1 cellular context compared by ENCODE assay signal in the genomic region with DNA sequence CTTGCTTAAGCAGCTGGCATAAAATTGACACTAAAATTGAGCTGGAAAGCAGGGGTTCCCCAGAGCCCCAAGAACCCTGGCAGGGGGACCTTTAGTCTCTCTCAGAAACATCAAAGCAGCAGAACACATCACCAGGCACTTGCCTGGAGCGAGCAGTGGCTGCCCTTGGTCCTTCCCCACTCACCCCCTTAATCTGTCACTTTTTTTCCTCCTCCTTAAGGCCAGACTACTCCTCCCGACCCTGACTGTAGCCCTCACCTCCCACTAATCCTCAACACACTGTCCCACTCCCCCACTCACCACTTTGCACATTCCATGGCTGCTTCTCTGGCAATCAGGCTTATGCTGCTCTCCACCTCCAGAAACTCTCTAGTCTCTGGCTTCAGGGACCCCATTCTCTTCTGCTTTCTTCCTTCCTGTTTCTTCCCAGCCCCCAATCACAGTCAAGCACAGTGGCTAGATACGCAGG.
A peak's percentile ranks its signal among the peaks of the same experiment; 100 is the strongest.
TF ChIP-seq lines count a peak whose summit lies in the region.

No MANE protein-coding gene starts in this region.

TF ChIP-seq in HepG2, 621 proteins besides CTCF, POLR2A, EP300 and RAD21 (continues in another document):
- TF ChIP-seq, protein P1, sequence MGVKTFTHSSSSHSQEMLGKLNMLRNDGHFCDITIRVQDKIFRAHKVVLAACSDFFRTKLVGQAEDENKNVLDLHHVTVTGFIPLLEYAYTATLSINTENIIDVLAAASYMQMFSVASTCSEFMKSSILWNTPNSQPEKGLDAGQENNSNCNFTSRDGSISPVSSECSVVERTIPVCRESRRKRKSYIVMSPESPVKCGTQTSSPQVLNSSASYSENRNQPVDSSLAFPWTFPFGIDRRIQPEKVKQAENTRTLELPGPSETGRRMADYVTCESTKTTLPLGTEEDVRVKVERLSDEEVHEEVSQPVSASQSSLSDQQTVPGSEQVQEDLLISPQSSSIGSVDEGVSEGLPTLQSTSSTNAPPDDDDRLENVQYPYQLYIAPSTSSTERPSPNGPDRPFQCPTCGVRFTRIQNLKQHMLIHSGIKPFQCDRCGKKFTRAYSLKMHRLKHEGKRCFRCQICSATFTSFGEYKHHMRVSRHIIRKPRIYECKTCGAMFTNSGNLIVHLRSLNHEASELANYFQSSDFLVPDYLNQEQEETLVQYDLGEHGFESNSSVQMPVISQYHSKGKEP (CRISPR knock-in tag; IDR thresholded peaks at IDR 0.05), result peak; percentile 0; the same call in 1 of the 2 replicates
- 0 out of 2 replicates have a peak, but pooled peaks have one; percentile 40 for TF ChIP-seq ZFP37 (CRISPR knock-in tag; IDR thresholded peaks at IDR 0.05; ENCODE audit: borderline replicate concordance)
- peak; percentile 18 for TF ChIP-seq CCAR2 (optimal IDR thresholded peaks at IDR 0.05; ENCODE audit: low read depth, low read length)
- 0 out of 2 replicates have a peak, but pooled peaks have one; percentile 3 for TF ChIP-seq MIER3 (CRISPR knock-in tag; IDR thresholded peaks at IDR 0.05; ENCODE audit: borderline replicate concordance)
- peak; percentile 8; the same call in 1 of the 2 replicates for TF ChIP-seq TBX2 (CRISPR knock-in tag; IDR thresholded peaks at IDR 0.05; ENCODE audit: borderline replicate concordance)
- TF ChIP-seq ZNF367 (CRISPR knock-in tag; IDR thresholded peaks at IDR 0.05; ENCODE audit: borderline replicate concordance), result no peak
- TF ChIP-seq, protein P2, sequence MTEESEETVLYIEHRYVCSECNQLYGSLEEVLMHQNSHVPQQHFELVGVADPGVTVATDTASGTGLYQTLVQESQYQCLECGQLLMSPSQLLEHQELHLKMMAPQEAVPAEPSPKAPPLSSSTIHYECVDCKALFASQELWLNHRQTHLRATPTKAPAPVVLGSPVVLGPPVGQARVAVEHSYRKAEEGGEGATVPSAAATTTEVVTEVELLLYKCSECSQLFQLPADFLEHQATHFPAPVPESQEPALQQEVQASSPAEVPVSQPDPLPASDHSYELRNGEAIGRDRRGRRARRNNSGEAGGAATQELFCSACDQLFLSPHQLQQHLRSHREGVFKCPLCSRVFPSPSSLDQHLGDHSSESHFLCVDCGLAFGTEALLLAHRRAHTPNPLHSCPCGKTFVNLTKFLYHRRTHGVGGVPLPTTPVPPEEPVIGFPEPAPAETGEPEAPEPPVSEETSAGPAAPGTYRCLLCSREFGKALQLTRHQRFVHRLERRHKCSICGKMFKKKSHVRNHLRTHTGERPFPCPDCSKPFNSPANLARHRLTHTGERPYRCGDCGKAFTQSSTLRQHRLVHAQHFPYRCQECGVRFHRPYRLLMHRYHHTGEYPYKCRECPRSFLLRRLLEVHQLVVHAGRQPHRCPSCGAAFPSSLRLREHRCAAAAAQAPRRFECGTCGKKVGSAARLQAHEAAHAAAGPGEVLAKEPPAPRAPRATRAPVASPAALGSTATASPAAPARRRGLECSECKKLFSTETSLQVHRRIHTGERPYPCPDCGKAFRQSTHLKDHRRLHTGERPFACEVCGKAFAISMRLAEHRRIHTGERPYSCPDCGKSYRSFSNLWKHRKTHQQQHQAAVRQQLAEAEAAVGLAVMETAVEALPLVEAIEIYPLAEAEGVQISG (CRISPR knock-in tag; IDR thresholded peaks at IDR 0.05), result 0 out of 2 replicates have a peak, but pooled peaks have one; percentile 97
- no peak for TF ChIP-seq NFE2L1 (CRISPR knock-in tag; IDR thresholded peaks at IDR 0.05; ENCODE audit: borderline replicate concordance)
- TF ChIP-seq ZSCAN20 (CRISPR knock-in tag; IDR thresholded peaks at IDR 0.05; ENCODE audit: borderline replicate concordance), result no peak
- TF ChIP-seq, protein P3, sequence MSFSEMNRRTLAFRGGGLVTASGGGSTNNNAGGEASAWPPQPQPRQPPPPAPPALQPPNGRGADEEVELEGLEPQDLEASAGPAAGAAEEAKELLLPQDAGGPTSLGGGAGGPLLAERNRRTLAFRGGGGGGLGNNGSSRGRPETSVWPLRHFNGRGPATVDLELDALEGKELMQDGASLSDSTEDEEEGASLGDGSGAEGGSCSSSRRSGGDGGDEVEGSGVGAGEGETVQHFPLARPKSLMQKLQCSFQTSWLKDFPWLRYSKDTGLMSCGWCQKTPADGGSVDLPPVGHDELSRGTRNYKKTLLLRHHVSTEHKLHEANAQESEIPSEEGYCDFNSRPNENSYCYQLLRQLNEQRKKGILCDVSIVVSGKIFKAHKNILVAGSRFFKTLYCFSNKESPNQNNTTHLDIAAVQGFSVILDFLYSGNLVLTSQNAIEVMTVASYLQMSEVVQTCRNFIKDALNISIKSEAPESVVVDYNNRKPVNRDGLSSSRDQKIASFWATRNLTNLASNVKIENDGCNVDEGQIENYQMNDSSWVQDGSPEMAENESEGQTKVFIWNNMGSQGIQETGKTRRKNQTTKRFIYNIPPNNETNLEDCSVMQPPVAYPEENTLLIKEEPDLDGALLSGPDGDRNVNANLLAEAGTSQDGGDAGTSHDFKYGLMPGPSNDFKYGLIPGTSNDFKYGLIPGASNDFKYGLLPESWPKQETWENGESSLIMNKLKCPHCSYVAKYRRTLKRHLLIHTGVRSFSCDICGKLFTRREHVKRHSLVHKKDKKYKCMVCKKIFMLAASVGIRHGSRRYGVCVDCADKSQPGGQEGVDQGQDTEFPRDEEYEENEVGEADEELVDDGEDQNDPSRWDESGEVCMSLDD (CRISPR knock-in tag; IDR thresholded peaks at IDR 0.05; ENCODE audit: borderline replicate concordance), result 0 out of 2 replicates have a peak, but pooled peaks have one; percentile 3
- 0 out of 2 replicates have a peak, but pooled peaks have one; percentile 13 for TF ChIP-seq ZNF33A (CRISPR knock-in tag; IDR thresholded peaks at IDR 0.05; ENCODE audit: borderline replicate concordance)
- 0 out of 2 replicates have a peak, but pooled peaks have one; percentile 38 for TF ChIP-seq ZNF773 (CRISPR knock-in tag; IDR thresholded peaks at IDR 0.05; ENCODE audit: borderline replicate concordance)
- TF ChIP-seq MTF2 (CRISPR knock-in tag; IDR thresholded peaks at IDR 0.05; ENCODE audit: borderline replicate concordance), result no peak
- no peak for TF ChIP-seq NFYC (CRISPR knock-in tag; IDR thresholded peaks at IDR 0.05)
- TF ChIP-seq, protein P4, sequence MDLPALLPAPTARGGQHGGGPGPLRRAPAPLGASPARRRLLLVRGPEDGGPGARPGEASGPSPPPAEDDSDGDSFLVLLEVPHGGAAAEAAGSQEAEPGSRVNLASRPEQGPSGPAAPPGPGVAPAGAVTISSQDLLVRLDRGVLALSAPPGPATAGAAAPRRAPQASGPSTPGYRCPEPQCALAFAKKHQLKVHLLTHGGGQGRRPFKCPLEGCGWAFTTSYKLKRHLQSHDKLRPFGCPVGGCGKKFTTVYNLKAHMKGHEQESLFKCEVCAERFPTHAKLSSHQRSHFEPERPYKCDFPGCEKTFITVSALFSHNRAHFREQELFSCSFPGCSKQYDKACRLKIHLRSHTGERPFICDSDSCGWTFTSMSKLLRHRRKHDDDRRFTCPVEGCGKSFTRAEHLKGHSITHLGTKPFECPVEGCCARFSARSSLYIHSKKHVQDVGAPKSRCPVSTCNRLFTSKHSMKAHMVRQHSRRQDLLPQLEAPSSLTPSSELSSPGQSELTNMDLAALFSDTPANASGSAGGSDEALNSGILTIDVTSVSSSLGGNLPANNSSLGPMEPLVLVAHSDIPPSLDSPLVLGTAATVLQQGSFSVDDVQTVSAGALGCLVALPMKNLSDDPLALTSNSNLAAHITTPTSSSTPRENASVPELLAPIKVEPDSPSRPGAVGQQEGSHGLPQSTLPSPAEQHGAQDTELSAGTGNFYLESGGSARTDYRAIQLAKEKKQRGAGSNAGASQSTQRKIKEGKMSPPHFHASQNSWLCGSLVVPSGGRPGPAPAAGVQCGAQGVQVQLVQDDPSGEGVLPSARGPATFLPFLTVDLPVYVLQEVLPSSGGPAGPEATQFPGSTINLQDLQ (CRISPR knock-in tag; IDR thresholded peaks at IDR 0.05), result 0 out of 2 replicates have a peak, but pooled peaks have one; percentile 5
- TF ChIP-seq, protein P5, sequence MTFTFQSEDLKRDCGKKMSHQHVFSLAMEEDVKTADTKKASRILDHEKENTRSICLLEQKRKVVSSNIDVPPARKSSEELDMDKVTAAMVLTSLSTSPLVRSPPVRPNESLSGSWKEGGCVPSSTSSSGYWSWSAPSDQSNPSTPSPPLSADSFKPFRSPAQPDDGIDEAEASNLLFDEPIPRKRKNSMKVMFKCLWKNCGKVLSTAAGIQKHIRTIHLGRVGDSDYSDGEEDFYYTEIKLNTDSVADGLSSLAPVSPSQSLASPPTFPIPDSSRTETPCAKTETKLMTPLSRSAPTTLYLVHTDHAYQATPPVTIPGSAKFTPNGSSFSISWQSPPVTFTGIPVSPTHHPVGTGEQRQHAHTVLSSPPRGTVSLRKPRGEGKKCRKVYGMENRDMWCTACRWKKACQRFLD (CRISPR knock-in tag; IDR thresholded peaks at IDR 0.05; ENCODE audit: borderline replicate concordance), result no peak
- no peak for TF ChIP-seq MAFG (CRISPR knock-in tag; IDR thresholded peaks at IDR 0.05)
- 0 out of 2 replicates have a peak, but pooled peaks have one; percentile 36 for TF ChIP-seq ZNF317 (CRISPR knock-in tag; IDR thresholded peaks at IDR 0.05)
- TF ChIP-seq, protein P6, sequence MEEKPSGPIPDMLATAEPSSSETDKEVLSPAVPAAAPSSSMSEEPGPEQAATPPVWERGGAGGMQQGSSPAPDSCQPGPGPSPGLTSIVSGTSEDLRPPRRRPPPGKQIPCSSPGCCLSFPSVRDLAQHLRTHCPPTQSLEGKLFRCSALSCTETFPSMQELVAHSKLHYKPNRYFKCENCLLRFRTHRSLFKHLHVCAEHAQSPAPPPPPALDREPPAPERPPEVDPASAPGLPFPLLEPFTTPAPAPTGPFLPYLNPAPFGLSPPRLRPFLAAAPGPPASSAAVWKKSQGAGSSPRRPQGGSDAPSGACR (CRISPR knock-in tag; IDR thresholded peaks at IDR 0.05), result peak; percentile 12; the same call in 1 of the 2 replicates
- no peak for TF ChIP-seq ZNF83 (CRISPR knock-in tag; IDR thresholded peaks at IDR 0.05; ENCODE audit: borderline replicate concordance)
- TF ChIP-seq ZEB1 (IDR thresholded peaks at IDR 0.05; ENCODE audit: insufficient replicate concordance, low read depth), result peak; percentile 19
- TF ChIP-seq HNRNPL (IDR thresholded peaks at IDR 0.05; ENCODE audit: low read depth, low read length), result no peak
- TF ChIP-seq, protein P7, sequence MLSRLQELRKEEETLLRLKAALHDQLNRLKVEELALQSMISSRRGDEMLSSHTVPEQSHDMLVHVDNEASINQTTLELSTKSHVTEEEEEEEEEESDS (CRISPR knock-in tag; IDR thresholded peaks at IDR 0.05; ENCODE audit: borderline replicate concordance), result 0 out of 2 replicates have a peak, but pooled peaks have one; percentile 19
- peak; percentile 8; the same call in 1 of the 2 replicates for TF ChIP-seq NFKB2 (CRISPR knock-in tag; IDR thresholded peaks at IDR 0.05; ENCODE audit: borderline replicate concordance)
- TF ChIP-seq, protein P8, sequence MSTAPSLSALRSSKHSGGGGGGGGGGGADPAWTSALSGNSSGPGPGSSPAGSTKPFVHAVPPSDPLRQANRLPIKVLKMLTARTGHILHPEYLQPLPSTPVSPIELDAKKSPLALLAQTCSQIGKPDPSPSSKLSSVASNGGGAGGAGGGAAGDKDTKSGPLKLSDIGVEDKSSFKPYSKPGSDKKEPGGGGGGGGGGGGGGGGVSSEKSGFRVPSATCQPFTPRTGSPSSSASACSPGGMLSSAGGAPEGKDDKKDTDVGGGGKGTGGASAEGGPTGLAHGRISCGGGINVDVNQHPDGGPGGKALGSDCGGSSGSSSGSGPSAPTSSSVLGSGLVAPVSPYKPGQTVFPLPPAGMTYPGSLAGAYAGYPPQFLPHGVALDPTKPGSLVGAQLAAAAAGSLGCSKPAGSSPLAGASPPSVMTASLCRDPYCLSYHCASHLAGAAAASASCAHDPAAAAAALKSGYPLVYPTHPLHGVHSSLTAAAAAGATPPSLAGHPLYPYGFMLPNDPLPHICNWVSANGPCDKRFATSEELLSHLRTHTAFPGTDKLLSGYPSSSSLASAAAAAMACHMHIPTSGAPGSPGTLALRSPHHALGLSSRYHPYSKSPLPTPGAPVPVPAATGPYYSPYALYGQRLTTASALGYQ (CRISPR knock-in tag; IDR thresholded peaks at IDR 0.05), result 0 out of 2 replicates have a peak, but pooled peaks have one; percentile 21
- TF ChIP-seq CBX5 (CRISPR knock-in tag; IDR thresholded peaks at IDR 0.05; ENCODE audit: borderline replicate concordance), result no peak
- TF ChIP-seq GATAD2A (CRISPR knock-in tag; IDR thresholded peaks at IDR 0.05), result no peak
- TF ChIP-seq CBX2 (IDR thresholded peaks at IDR 0.05; ENCODE audit: low read depth, low read length), result no peak
- TF ChIP-seq CBX2 (CRISPR knock-in tag; IDR thresholded peaks at IDR 0.05; ENCODE audit: low read depth), result no peak
- no peak for TF ChIP-seq ZNF792 (CRISPR knock-in tag; IDR thresholded peaks at IDR 0.05)
- TF ChIP-seq, protein P9, sequence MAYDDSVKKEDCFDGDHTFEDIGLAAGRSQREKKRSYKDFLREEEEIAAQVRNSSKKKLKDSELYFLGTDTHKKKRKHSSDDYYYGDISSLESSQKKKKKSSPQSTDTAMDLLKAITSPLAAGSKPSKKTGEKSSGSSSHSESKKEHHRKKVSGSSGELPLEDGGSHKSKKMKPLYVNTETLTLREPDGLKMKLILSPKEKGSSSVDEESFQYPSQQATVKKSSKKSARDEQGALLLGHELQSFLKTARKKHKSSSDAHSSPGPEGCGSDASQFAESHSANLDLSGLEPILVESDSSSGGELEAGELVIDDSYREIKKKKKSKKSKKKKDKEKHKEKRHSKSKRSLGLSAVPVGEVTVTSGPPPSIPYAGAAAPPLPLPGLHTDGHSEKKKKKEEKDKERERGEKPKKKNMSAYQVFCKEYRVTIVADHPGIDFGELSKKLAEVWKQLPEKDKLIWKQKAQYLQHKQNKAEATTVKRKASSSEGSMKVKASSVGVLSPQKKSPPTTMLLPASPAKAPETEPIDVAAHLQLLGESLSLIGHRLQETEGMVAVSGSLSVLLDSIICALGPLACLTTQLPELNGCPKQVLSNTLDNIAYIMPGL (CRISPR knock-in tag; IDR thresholded peaks at IDR 0.05; ENCODE audit: borderline replicate concordance in 1 of 2, low read depth in 1 of 2), result peak in 1 of 2 experiments; percentile 9; a peak in 2 of 4 replicates
- no peak for TF ChIP-seq ZNF10 (CRISPR knock-in tag; IDR thresholded peaks at IDR 0.05; ENCODE audit: borderline replicate concordance, low read depth)
- TF ChIP-seq SALL1 (CRISPR knock-in tag; IDR thresholded peaks at IDR 0.05), result 0 out of 2 replicates have a peak, but pooled peaks have one; percentile 11
- TF ChIP-seq ZMAT3 (CRISPR knock-in tag; conservative IDR thresholded peaks at IDR 0.05), result peak; percentile 8; the same call in 1 of the 2 replicates
- TF ChIP-seq, protein P10, sequence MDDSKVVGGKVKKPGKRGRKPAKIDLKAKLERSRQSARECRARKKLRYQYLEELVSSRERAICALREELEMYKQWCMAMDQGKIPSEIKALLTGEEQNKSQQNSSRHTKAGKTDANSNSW (CRISPR knock-in tag; IDR thresholded peaks at IDR 0.05; ENCODE audit: borderline replicate concordance), result no peak
- TF ChIP-seq ZNF383 (CRISPR knock-in tag; IDR thresholded peaks at IDR 0.05; ENCODE audit: borderline replicate concordance), result no peak
- TF ChIP-seq ZNF619 (CRISPR knock-in tag; IDR thresholded peaks at IDR 0.05), result 0 out of 2 replicates have a peak, but pooled peaks have one; percentile 10
- TF ChIP-seq FOXO1 (CRISPR knock-in tag; IDR thresholded peaks at IDR 0.05), result no peak
- TF ChIP-seq, protein P11, sequence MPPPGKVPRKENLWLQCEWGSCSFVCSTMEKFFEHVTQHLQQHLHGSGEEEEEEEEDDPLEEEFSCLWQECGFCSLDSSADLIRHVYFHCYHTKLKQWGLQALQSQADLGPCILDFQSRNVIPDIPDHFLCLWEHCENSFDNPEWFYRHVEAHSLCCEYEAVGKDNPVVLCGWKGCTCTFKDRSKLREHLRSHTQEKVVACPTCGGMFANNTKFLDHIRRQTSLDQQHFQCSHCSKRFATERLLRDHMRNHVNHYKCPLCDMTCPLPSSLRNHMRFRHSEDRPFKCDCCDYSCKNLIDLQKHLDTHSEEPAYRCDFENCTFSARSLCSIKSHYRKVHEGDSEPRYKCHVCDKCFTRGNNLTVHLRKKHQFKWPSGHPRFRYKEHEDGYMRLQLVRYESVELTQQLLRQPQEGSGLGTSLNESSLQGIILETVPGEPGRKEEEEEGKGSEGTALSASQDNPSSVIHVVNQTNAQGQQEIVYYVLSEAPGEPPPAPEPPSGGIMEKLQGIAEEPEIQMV (CRISPR knock-in tag; IDR thresholded peaks at IDR 0.05; ENCODE audit: low read depth), result no peak
